Comparison of ENCODE assay signal across 19 cellular contexts in the genomic region with DNA sequence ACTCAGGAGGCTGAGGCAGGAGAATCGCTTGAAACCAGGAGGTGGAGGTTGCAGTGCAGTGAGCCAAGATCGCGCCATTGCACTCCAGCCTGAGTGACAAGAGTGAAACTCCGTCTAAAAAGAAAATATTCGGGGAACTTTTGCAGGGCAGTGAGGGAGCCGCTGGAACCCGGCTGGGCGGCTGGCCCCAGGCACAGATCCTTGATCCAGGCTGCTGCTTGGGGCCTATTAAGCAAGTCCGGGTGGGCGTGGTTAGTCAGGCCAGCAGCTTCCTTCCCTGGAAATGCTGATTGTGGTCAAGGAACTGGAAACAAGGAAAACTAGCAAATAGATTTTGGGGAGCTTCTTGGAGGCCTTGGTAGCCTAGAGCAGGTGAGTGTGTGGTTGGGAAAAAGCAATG. TPM values are rescaled to one million over a fixed set of nuclear protein-coding genes. Genes with fewer than 3 reads are reported as not detected.
DNase-seq lines count a peak whose midpoint lies in the region; TF ChIP-seq lines count a peak whose summit lies in the region.
"Had no signal": no experiment of that assay in that cellular context is flagged by ENCODE, and none has a peak within 500 bp of the region (broad histone marks: within the 10 kb centered on the region; RNA-seq: fewer than 3 reads in every experiment).

No MANE protein-coding gene starts in this region.

- H3K36me3 ChIP-seq in HUES48 (ENCODE audit: control insufficient read depth, insufficient read depth, low read length) (peaks cover 78% of the 10 kb centered on the region), thyroid gland (peaks cover 62 to 75% of the 10 kb centered on the region in 2 donors), BE2C (peaks cover 82% of the 10 kb centered on the region)

- H3K27ac ChIP-seq in HUES48 (ENCODE audit: low read depth, low read length): no peak overlapping the region
- H3K27ac ChIP-seq in angular gyrus (ENCODE audit: low read depth, low read length): peak overlapping the region; percentile 87
- H3K27ac ChIP-seq in layer of hippocampus (ENCODE audit: low read depth, low read length): peak overlapping the region; percentile 80
- peak overlapping the region; percentile 81 to 99 (median 96) for H3K27ac ChIP-seq in thyroid gland
- H3K27ac ChIP-seq: C4-2B, SJSA1 had no signal

- intact Hi-C loops in thyroid gland (cut with DNase I): no loop called here

- H3K9ac ChIP-seq in HUES48 (ENCODE audit: low read depth, low read length): 0 out of 2 replicates have a peak overlapping the region, but pooled peaks have one; percentile 14

- H3K9me3 ChIP-seq in HUES48 (ENCODE audit: control insufficient read depth, insufficient read depth, low read length) (no peaks in the 10 kb centered on the region), thyroid gland (no peaks in the 10 kb centered on the region), BE2C (no peaks in the 10 kb centered on the region)
- H3K9me3 ChIP-seq: MG63, SJSA1 had no signal

- H3K4me3 ChIP-seq in HUES48 (ENCODE audit: low read depth, low read length) (no peak overlapping the region), thyroid gland (replicated peaks in 1 of 3) (no peak overlapping the region), BE2C (ENCODE audit: low read depth, low read length) (no peak overlapping the region)
- H3K4me3 ChIP-seq: MG63, SJSA1 had no signal

- TF ChIP-seq POLR2A in thyroid gland (IDR thresholded peaks at IDR 0.05): no peak

- TF ChIP-seq CTCF in thyroid gland (IDR thresholded peaks at IDR 0.05): no peak
- no peak for TF ChIP-seq CTCF in BE2C (IDR thresholded peaks at IDR 0.05; ENCODE audit: low read depth, low read length)

- H3K27me3 ChIP-seq in HUES48 (ENCODE audit: control insufficient read depth, insufficient read depth, low read length) (no peaks in the 10 kb centered on the region), layer of hippocampus (ENCODE audit: control insufficient read depth, insufficient read depth, low read length) (no peaks in the 10 kb centered on the region), thyroid gland (no peaks in the 10 kb centered on the region), BE2C (no peaks in the 10 kb centered on the region)
- H3K27me3 ChIP-seq: MG63, SJSA1 had no signal

- WGBS in thyroid gland, 2 donors: 82 to 85% methylated on average over 10 of the region's 10 CpGs

- H3K4me1 ChIP-seq in HUES48 (ENCODE audit: control insufficient read depth, insufficient read depth, low read length): no peaks in the 10 kb centered on the region
- peaks cover 54 to 63% of the 10 kb centered on the region in 2 donors for H3K4me1 ChIP-seq in thyroid gland
- H3K4me1 ChIP-seq in BE2C: peaks cover 14% of the 10 kb centered on the region
- H3K4me1 ChIP-seq: SJSA1 had no signal

- DNase-seq in thyroid gland: peak; percentile 55 to 63
- DNase-seq in CD1c-positive myeloid dendritic cell (ENCODE audit: extremely low spot score): no peak
- DNase-seq in BE2C: no peak
- DNase-seq in NCI-H524 treated with DMSO at 0.1 percent for 48 hours (lab: John Stamatoyannopoulos, UW): no peak
- DNase-seq in amniotic stem cell (lab: John Stamatoyannopoulos, UW): no peak
- DNase-seq: Calu3, DMS153, DND-41, H9, KBM-7, NCI-H446 treated with DMSO at 0.1 percent for 48 hours, NCI-H526 treated with DMSO at 0.1 percent for 48 hours, RPMI8226 had no signal

RNA-seq across cellular contexts. Expression of a gene that starts 17.9 kb away (rescaled TPM):
- total RNA-seq in thyroid gland: 100 to 1,000 TPM; 102 to 241 (median 123) TPM
- polyA plus RNA-seq in BE2C (2012; ENCODE audit: insufficient read depth, insufficient read length, low read depth): 2.1 TPM

RNA-seq across cellular contexts. Expression of a gene that starts 29.2 kb away (rescaled TPM):
- total RNA-seq in thyroid gland: 1,000 to 10,000 TPM; 1,046 to 3,819 (median 1,394) TPM
- polyA plus RNA-seq in BE2C (2012; ENCODE audit: insufficient read depth, insufficient read length, low read depth): 1,035 TPM

RNA-seq across cellular contexts. Expression of a gene that starts 37.8 kb away (rescaled TPM):
- total RNA-seq in thyroid gland: 100 to 1,000 TPM; 184 to 348 (median 211) TPM
- polyA plus RNA-seq in BE2C (2012; ENCODE audit: insufficient read depth, insufficient read length, low read depth): 120 TPM

RNA-seq across cellular contexts. Expression of a gene that starts 40.0 kb away (rescaled TPM):
- 100 to 1,000 TPM; 104 to 144 (median 129) TPM for total RNA-seq in thyroid gland
- polyA plus RNA-seq in BE2C (2012; ENCODE audit: insufficient read depth, insufficient read length, low read depth): 66.6 TPM

Comparison
In these comparisons a context has a peak if more than half of its experiments do, and no peak if none do; other contexts are left out.
1. DNase-seq: peak in thyroid gland (2 of 2); none in CD1c-positive myeloid dendritic cell (single experiment), BE2C (single experiment), NCI-H524 treated with DMSO at 0.1 percent for 48 hours (single experiment) and amniotic stem cell (single experiment).